Comparison of ENCODE assay signal across 19 cellular contexts in genomic region chr11:72950685-72951084, GRCh38.
A peak's percentile ranks its signal among the peaks of the same experiment; 100 is the strongest.
DNase-seq lines count a peak whose midpoint lies in the region; ATAC-seq, FAIRE-seq and TF ChIP-seq lines count a peak whose summit lies in the region.
"Had no signal": no experiment of that assay in that cellular context is flagged by ENCODE, and none has a peak within 500 bp of the region (broad histone marks: within the 10 kb centered on the region; RNA-seq: fewer than 3 reads in every experiment).

No MANE protein-coding gene starts in this region.

- TF ChIP-seq CTCF in natural killer cell (IDR thresholded peaks at IDR 0.05), result no peak
- TF ChIP-seq CTCF in K562 (IDR thresholded peaks at IDR 0.05 in 2 of 3, conservative IDR thresholded peaks at IDR 0.05 in 1 of 3; ENCODE audit: insufficient read depth in 2 of 3, low read depth in 1 of 3, low read length in 3 of 3), result no peak
- no peak for TF ChIP-seq CTCF in colonic mucosa (IDR thresholded peaks at IDR 0.05)

- 66% methylated on average over 3 of the region's 3 CpGs for WGBS in K562 (ENCODE audit: insufficient coverage, low coverage, missing lambda C conversion rate)

- H3K27ac ChIP-seq in K562 (ENCODE audit: extremely low read depth, low read depth, low read length) (no peak overlapping the region), colonic mucosa (no peak overlapping the region)
- H3K27ac ChIP-seq: 22Rv1, BLaER1 had no signal

- H3K9ac ChIP-seq in K562 (ENCODE audit: insufficient read depth in 1 of 2, low read depth in 2 of 2, low read length in 2 of 2) (no peak overlapping the region), colonic mucosa (ENCODE audit: low read depth in 2 of 2, low read length in 2 of 2) (no peak overlapping the region)
- H3K9ac ChIP-seq: BLaER1 had no signal

- in situ Hi-C loops in K562 (cut with MboI), result no loop called here

- TF ChIP-seq POLR2A in K562 (conservative IDR thresholded peaks at IDR 0.05), result no peak

- TF ChIP-seq RAD21 in K562 (CRISPR knock-in tag; conservative IDR thresholded peaks at IDR 0.05 in 1 of 2, IDR thresholded peaks at IDR 0.05 in 1 of 2), result no peak

- H3K27me3 ChIP-seq in K562 (ENCODE audit: control insufficient read depth in 2 of 2, insufficient read depth in 2 of 2, low read length in 2 of 2) (no peaks in the 10 kb centered on the region), colonic mucosa (no peaks in the 10 kb centered on the region)
- H3K27me3 ChIP-seq: BLaER1 had no signal

- no peaks in the 10 kb centered on the region for H4K20me1 ChIP-seq in K562 (replicated peaks; ENCODE audit: control insufficient read depth, insufficient read depth, low read length)
- H4K20me1 ChIP-seq: BLaER1 had no signal

- H3K4me2 ChIP-seq in K562 (ENCODE audit: insufficient read depth, low read length), result no peak overlapping the region
- H3K4me2 ChIP-seq: BLaER1 had no signal

- H3K4me3 Mint-ChIP-seq in natural killer cell treated with Interleukin-12 subunit alpha and Interleukin-12 subunit beta and Interleukin-15 and Interleukin-18, amount 100 ng/mL, for 72 hours, result peak overlapping the region; percentile 31
- no peak overlapping the region for H3K4me3 Mint-ChIP-seq in natural killer cell
- H3K4me3 Mint-ChIP-seq: CD8-positive, alpha-beta memory T cell had no signal

- H3K27me3 Mint-ChIP-seq in natural killer cell treated with Interleukin-12 subunit alpha and Interleukin-12 subunit beta and Interleukin-15 and Interleukin-18, amount 100 ng/mL, for 72 hours, result no peaks in the 10 kb centered on the region
- H3K27me3 Mint-ChIP-seq in natural killer cell (ENCODE audit: low read depth in 2 of 2), result no peaks in the 10 kb centered on the region
- H3K27me3 Mint-ChIP-seq: CD8-positive, alpha-beta memory T cell had no signal

- FAIRE-seq in K562 (lab: Jason Lieb, UNC), result no peak
- FAIRE-seq: G401.6, H54 had no signal

- peaks cover 12% of the 10 kb centered on the region for H3K36me3 Mint-ChIP-seq in natural killer cell treated with Interleukin-12 subunit alpha and Interleukin-12 subunit beta and Interleukin-15 and Interleukin-18, amount 100 ng/mL, for 72 hours
- no peaks in the 10 kb centered on the region for H3K36me3 Mint-ChIP-seq in natural killer cell

- no peaks in the 10 kb centered on the region for H3K79me2 ChIP-seq in K562 (ENCODE audit: control insufficient read depth, insufficient read depth, low read length)

- DNase-seq in natural killer cell treated with Interleukin-12 subunit alpha and Interleukin-12 subunit beta and Interleukin-15 and Interleukin-18, amount 100 ng/mL, for 72 hours (ENCODE audit: low spot score), result no peak
- no peak for DNase-seq in natural killer cell
- DNase-seq in K562 (ENCODE audit: extremely low read depth in 1 of 4, low spot score in 3 of 4), result no peak
- DNase-seq in iPS-NIHi7 (ENCODE audit: extremely low spot score), result peak; percentile 50
- DNase-seq in NCI-H524 (lab: John Stamatoyannopoulos, UW), result no peak
- no peak for DNase-seq in colonic mucosa
- DNase-seq in Ammon's horn (ENCODE audit: low spot score), result no peak
- DNase-seq: CD8-positive, alpha-beta memory T cell; DMS79 treated with DMSO at 0.1 percent for 48 hours; NCI-H1930; NCI-H446; NK-92 treated with Interleukin-12 subunit alpha and Interleukin-12 subunit beta, amount 100 ng/mL, for 24 hours; RPMI8226; SIG-M5 had no signal

- peaks cover 48 to 51% of the 10 kb centered on the region in 2 donors for H3K4me1 Mint-ChIP-seq in natural killer cell treated with Interleukin-12 subunit alpha and Interleukin-12 subunit beta and Interleukin-15 and Interleukin-18, amount 100 ng/mL, for 72 hours (ENCODE audit: low read depth in 2 of 2)
- no peaks in the 10 kb centered on the region for H3K4me1 Mint-ChIP-seq in natural killer cell

- CTCF ChIA-PET in K562 (lab: Yijun Ruan, JAX; ENCODE audit: low intra/inter-chr PET ratio), result no interaction called here

- no peaks in the 10 kb centered on the region for H3K9me3 ChIP-seq in K562 (replicated peaks; ENCODE audit: control insufficient read depth, insufficient read depth, low read depth, low read length)
- H3K9me3 ChIP-seq in colonic mucosa, result no peaks in the 10 kb centered on the region

- no peaks in the 10 kb centered on the region for H3K9me3 Mint-ChIP-seq in natural killer cell treated with Interleukin-12 subunit alpha and Interleukin-12 subunit beta and Interleukin-15 and Interleukin-18, amount 100 ng/mL, for 72 hours
- H3K9me3 Mint-ChIP-seq in natural killer cell, result no peaks in the 10 kb centered on the region
- H3K9me3 Mint-ChIP-seq: CD8-positive, alpha-beta memory T cell had no signal

- H3K27ac Mint-ChIP-seq in natural killer cell treated with Interleukin-12 subunit alpha and Interleukin-12 subunit beta and Interleukin-15 and Interleukin-18, amount 100 ng/mL, for 72 hours, result peak overlapping the region; percentile 67 to 97
- H3K27ac Mint-ChIP-seq in natural killer cell, result no peak overlapping the region

- no peak overlapping the region for H2AFZ ChIP-seq in K562 (ENCODE audit: low read depth, low read length)

- TF ChIP-seq EP300 in K562 (IDR thresholded peaks at IDR 0.05; ENCODE audit: low read length), result no peak

- no peaks in the 10 kb centered on the region for H3K9me1 ChIP-seq in K562 (ENCODE audit: control insufficient read depth, insufficient read depth, low read length)

- BruUV-seq in K562 (replicated peaks; lab: Mats Ljungman, UMichigan), result no TSS peak

- H3K4me3 ChIP-seq in K562 (no peak overlapping the region), colonic mucosa (no peak overlapping the region)
- H3K4me3 ChIP-seq: BLaER1 had no signal

- POLR2A ChIA-PET in K562 (lab: Yijun Ruan, JAX), result interaction anchor here (0.5 kb wide), 1 partner anchor 12 kb away, joined by 3 read pairs; no protein-coding TSS in a partner anchor

- no peak for ATAC-seq in natural killer cell treated with Interleukin-12 subunit alpha and Interleukin-12 subunit beta and Interleukin-15 and Interleukin-18, amount 100 ng/mL, for 72 hours
- ATAC-seq in natural killer cell (no peak), K562 (no peak), GM18868 (IDR thresholded peaks at IDR 0.05; ENCODE audit: unreplicated experiment) (no peak)

- H3K36me3 ChIP-seq in K562 (ENCODE audit: control insufficient read depth, insufficient read depth, low read length), result no peaks in the 10 kb centered on the region
- H3K36me3 ChIP-seq in colonic mucosa, result no peaks in the 10 kb centered on the region

- intact Hi-C loops in natural killer cell (cut with micrococcal nuclease) (no loop called here), K562 (cut with micrococcal nuclease) (no loop called here), colonic mucosa (cut with DNase I) (no loop called here)

- H3K4me1 ChIP-seq in K562 (replicated peaks in 1 of 2; ENCODE audit: control insufficient read depth in 2 of 2, insufficient read depth in 2 of 2, low read length in 2 of 2) (no peaks in the 10 kb centered on the region), colonic mucosa (no peaks in the 10 kb centered on the region)

TF ChIP-seq in K562, 482 proteins besides CTCF, POLR2A, EP300 and RAD21:
- no peak for TF ChIP-seq PRMT5 (CRISPR knock-in tag; IDR thresholded peaks at IDR 0.05)
- no peak for TF ChIP-seq KDM4B (IDR thresholded peaks at IDR 0.05; ENCODE audit: borderline replicate concordance in 2 of 2, low read depth in 1 of 2)
- TF ChIP-seq, protein P1, sequence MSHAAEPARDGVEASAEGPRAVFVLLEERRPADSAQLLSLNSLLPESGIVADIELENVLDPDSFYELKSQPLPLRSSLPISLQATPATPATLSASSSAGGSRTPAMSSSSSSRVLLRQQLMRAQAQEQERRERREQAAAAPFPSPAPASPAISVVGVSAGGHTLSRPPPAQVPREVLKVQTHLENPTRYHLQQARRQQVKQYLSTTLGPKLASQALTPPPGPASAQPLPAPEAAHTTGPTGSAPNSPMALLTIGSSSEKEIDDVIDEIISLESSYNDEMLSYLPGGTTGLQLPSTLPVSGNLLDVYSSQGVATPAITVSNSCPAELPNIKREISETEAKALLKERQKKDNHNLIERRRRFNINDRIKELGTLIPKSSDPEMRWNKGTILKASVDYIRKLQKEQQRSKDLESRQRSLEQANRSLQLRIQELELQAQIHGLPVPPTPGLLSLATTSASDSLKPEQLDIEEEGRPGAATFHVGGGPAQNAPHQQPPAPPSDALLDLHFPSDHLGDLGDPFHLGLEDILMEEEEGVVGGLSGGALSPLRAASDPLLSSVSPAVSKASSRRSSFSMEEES (CRISPR knock-in tag; IDR thresholded peaks at IDR 0.05), result peak; percentile 41

Comparison
In these comparisons a context has a peak if more than half of its experiments do, and no peak if none do; other contexts are left out.
1. H3K27ac Mint-ChIP-seq: peak in natural killer cell treated with Interleukin-12 subunit alpha and Interleukin-12 subunit beta and Interleukin-15 and Interleukin-18, amount 100 ng/mL, for 72 hours (2 of 2); none in natural killer cell (0 of 2).